8 cellular contexts compared by ENCODE assay signal in the genomic region with DNA sequence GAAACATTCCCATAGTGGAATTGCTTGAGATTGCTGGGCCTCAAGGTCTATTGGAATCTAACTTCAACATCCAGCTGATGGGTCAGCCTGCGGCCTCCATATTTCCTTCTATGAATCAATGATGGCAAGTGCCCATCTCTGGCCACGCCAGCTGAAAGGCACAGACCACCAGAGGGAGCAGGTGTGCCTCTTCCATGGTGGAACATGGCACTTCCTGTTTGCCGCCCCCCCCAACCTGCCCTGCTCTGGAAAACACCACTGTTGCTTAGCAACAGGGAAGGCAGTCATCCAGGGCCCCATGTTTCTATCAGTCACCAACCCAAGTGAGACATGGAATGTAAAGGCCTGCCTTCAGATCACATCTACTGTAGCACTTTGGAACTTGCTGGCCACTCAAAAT. TPM values are rescaled to one million over a fixed set of nuclear protein-coding genes. Genes with fewer than 3 reads are reported as not detected.
DNase-seq lines count a peak whose midpoint lies in the region; ATAC-seq and TF ChIP-seq lines count a peak whose summit lies in the region.

No MANE protein-coding gene starts in this region.

- H3K9me3 Mint-ChIP-seq in activated naive CD4-positive, alpha-beta T cell treated with anti-CD3 and anti-CD28 coated beads, Interleukin-2, amount 50 U/mL, for 72 hours: no peaks in the 10 kb centered on the region
- no peaks in the 10 kb centered on the region for H3K9me3 Mint-ChIP-seq in natural killer cell treated with Interleukin-12 subunit alpha and Interleukin-12 subunit beta and Interleukin-15 and Interleukin-18, amount 100 ng/mL, for 72 hours

- H3K27ac ChIP-seq in right cardiac atrium (ENCODE audit: low read length): no peak overlapping the region

- WGBS in right cardiac atrium: 46% methylated on average over 3 of the region's 3 CpGs

- intact Hi-C loops in right cardiac atrium (cut with DNase I): no loop called here

- no peaks in the 10 kb centered on the region for H3K9me3 ChIP-seq in right cardiac atrium (ENCODE audit: control insufficient read depth, low read length)

- H3K27me3 Mint-ChIP-seq in natural killer cell treated with Interleukin-12 subunit alpha and Interleukin-12 subunit beta and Interleukin-15 and Interleukin-18, amount 100 ng/mL, for 72 hours: peaks cover 0 to 9% of the 10 kb centered on the region in 2 donors

- DNase-seq in NCI-H526 (lab: John Stamatoyannopoulos, UW) (peak; percentile 59 to 77), NCI-H526 treated with DMSO at 0.1 percent for 48 hours (lab: John Stamatoyannopoulos, UW) (no peak), RKO (ENCODE audit: low spot score) (peak; percentile 85), right cardiac atrium (peak; percentile 55 to 81 (median 79)), retinal pigment epithelial cell (ENCODE audit: low read depth) (peak; percentile 8)
- peak in 1 of 2 donors; percentile 42 for DNase-seq in activated naive CD4-positive, alpha-beta T cell treated with anti-CD3 and anti-CD28 coated beads, Interleukin-2, amount 50 U/mL, for 72 hours (ENCODE audit: low spot score in 2 of 2)
- no peak for DNase-seq in natural killer cell treated with Interleukin-12 subunit alpha and Interleukin-12 subunit beta and Interleukin-15 and Interleukin-18, amount 100 ng/mL, for 72 hours (ENCODE audit: low spot score)

- no peaks in the 10 kb centered on the region for H3K4me1 ChIP-seq in right cardiac atrium (ENCODE audit: control insufficient read depth, insufficient read depth, low read length)

- no peaks in the 10 kb centered on the region for H3K27me3 ChIP-seq in right cardiac atrium (ENCODE audit: control insufficient read depth, insufficient read depth)

- ATAC-seq in activated naive CD4-positive, alpha-beta T cell treated with anti-CD3 and anti-CD28 coated beads, Interleukin-2, amount 50 U/mL, for 72 hours: peak; percentile 58 to 83
- ATAC-seq in right cardiac atrium: peak; percentile 61 to 68
- no peak for ATAC-seq in natural killer cell treated with Interleukin-12 subunit alpha and Interleukin-12 subunit beta and Interleukin-15 and Interleukin-18, amount 100 ng/mL, for 72 hours

- TF ChIP-seq CTCF in LNCAP (IDR thresholded peaks at IDR 0.05) (peak; percentile 40), retinal pigment epithelial cell (conservative IDR thresholded peaks at IDR 0.05; ENCODE audit: low read depth, low read length) (peak; percentile 54)

- H3K4me3 Mint-ChIP-seq in natural killer cell treated with Interleukin-12 subunit alpha and Interleukin-12 subunit beta and Interleukin-15 and Interleukin-18, amount 100 ng/mL, for 72 hours: no peak overlapping the region

- H3K4me3 ChIP-seq in right cardiac atrium (ENCODE audit: low read length): no peak overlapping the region
- no peak overlapping the region for H3K4me3 ChIP-seq in retinal pigment epithelial cell (ENCODE audit: low read length)

- no peaks in the 10 kb centered on the region for H3K4me1 Mint-ChIP-seq in natural killer cell treated with Interleukin-12 subunit alpha and Interleukin-12 subunit beta and Interleukin-15 and Interleukin-18, amount 100 ng/mL, for 72 hours (ENCODE audit: low read depth in 2 of 2)

- no peaks in the 10 kb centered on the region for H3K36me3 Mint-ChIP-seq in activated naive CD4-positive, alpha-beta T cell treated with anti-CD3 and anti-CD28 coated beads, Interleukin-2, amount 50 U/mL, for 72 hours
- H3K36me3 Mint-ChIP-seq in natural killer cell treated with Interleukin-12 subunit alpha and Interleukin-12 subunit beta and Interleukin-15 and Interleukin-18, amount 100 ng/mL, for 72 hours: no peaks in the 10 kb centered on the region

- no peak overlapping the region for H3K27ac Mint-ChIP-seq in activated naive CD4-positive, alpha-beta T cell treated with anti-CD3 and anti-CD28 coated beads, Interleukin-2, amount 50 U/mL, for 72 hours
- no peak overlapping the region for H3K27ac Mint-ChIP-seq in natural killer cell treated with Interleukin-12 subunit alpha and Interleukin-12 subunit beta and Interleukin-15 and Interleukin-18, amount 100 ng/mL, for 72 hours

RNA-seq across cellular contexts. Expression of gene PAGE4, which starts 11.6 kb away (rescaled TPM):
- not detected for total RNA-seq in activated naive CD4-positive, alpha-beta T cell treated with anti-CD3 and anti-CD28 coated beads, Interleukin-2, amount 50 U/mL, for 72 hours
- not detected for total RNA-seq in right cardiac atrium
- polyA plus RNA-seq in right cardiac atrium: not detected
- not detected for total RNA-seq in natural killer cell treated with Interleukin-12 subunit alpha and Interleukin-12 subunit beta and Interleukin-15 and Interleukin-18, amount 100 ng/mL, for 72 hours

RNA-seq across cellular contexts. Expression of gene USP27X, which starts 38.6 kb away (rescaled TPM):
- total RNA-seq in activated naive CD4-positive, alpha-beta T cell treated with anti-CD3 and anti-CD28 coated beads, Interleukin-2, amount 50 U/mL, for 72 hours: 1 to 10 TPM; 1.2 to 3.1 TPM
- total RNA-seq in right cardiac atrium: 1 to 10 TPM; 2.1 to 4.7 (median 2.7) TPM
- 2.6 TPM for polyA plus RNA-seq in right cardiac atrium
- under 1 TPM; 0.81 to 1.00 TPM for total RNA-seq in natural killer cell treated with Interleukin-12 subunit alpha and Interleukin-12 subunit beta and Interleukin-15 and Interleukin-18, amount 100 ng/mL, for 72 hours

Comparison
In these comparisons a context has a peak if more than half of its experiments do, and no peak if none do; other contexts are left out.
1. DNase-seq: peak in NCI-H526 (2 of 2), RKO (single experiment), right cardiac atrium (3 of 3) and retinal pigment epithelial cell (single experiment); none in NCI-H526 treated with DMSO at 0.1 percent for 48 hours (single experiment) and natural killer cell treated with Interleukin-12 subunit alpha and Interleukin-12 subunit beta and Interleukin-15 and Interleukin-18, amount 100 ng/mL, for 72 hours (single experiment).
2. ATAC-seq: peak in activated naive CD4-positive, alpha-beta T cell treated with anti-CD3 and anti-CD28 coated beads, Interleukin-2, amount 50 U/mL, for 72 hours (2 of 2) and right cardiac atrium (2 of 2); none in natural killer cell treated with Interleukin-12 subunit alpha and Interleukin-12 subunit beta and Interleukin-15 and Interleukin-18, amount 100 ng/mL, for 72 hours (0 of 2).